ENCODE assay signal across 13 cellular contexts in the genomic region with DNA sequence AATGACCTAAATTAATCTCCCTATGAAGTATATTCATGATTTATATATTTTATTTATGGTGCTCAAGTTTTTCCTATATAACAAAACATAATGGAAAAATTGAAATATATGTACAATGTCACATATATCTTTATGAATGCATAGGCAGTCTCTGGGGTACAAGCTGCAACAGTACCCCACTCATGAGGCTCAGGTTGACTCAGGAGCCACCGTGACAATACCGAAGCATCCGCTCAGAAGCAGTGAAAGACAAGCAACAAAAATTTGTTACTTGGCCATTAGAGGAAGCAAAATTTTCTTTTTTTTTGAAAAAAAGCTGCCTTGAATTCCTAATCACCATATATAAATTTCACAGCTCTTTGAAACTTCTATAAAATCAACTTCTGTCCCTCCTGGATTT. TPM values are rescaled to one million over a fixed set of nuclear protein-coding genes. Genes with fewer than 3 reads are reported as not detected.
DNase-seq lines count a peak whose midpoint lies in the region; ATAC-seq, FAIRE-seq and TF ChIP-seq lines count a peak whose summit lies in the region.
"Had no signal": no experiment of that assay in that cellular context is flagged by ENCODE, and none has a peak within 500 bp of the region (broad histone marks: within the 10 kb centered on the region; RNA-seq: fewer than 3 reads in every experiment).

No MANE protein-coding gene starts in this region.

- FAIRE-seq in HepG2 (lab: Jason Lieb, UNC), result no peak
- FAIRE-seq: H1 had no signal

- no peaks in the 10 kb centered on the region for H3K27me3 ChIP-seq in HepG2 (ENCODE audit: control insufficient read depth in 1 of 2, insufficient read depth in 2 of 2, low read length in 2 of 2)
- H3K27me3 ChIP-seq in CD4-positive, alpha-beta memory T cell (ENCODE audit: insufficient read depth, low read length), result no peaks in the 10 kb centered on the region
- no peaks in the 10 kb centered on the region for H3K27me3 ChIP-seq in Peyer's patch

- intact Hi-C loops in HepG2 (cut with micrococcal nuclease; ENCODE audit: unreplicated experiment), result loop anchor here (10.0 kb wide), 1 partner anchor 883 kb away; a partner anchor contains a TSS
- intact Hi-C loops in CD4-positive, alpha-beta memory T cell (cut with micrococcal nuclease), result no loop called here

- peak overlapping the region; percentile 73; the same call in 1 of the 2 replicates for H3K4me2 ChIP-seq in HepG2 (ENCODE audit: low read depth, low read length)

- POLR2A ChIA-PET in activated naive CD8-positive, alpha-beta T cell treated with anti-CD3 and anti-CD28 coated beads, Interleukin-2, amount 10 ng/mL, durations not matched to agents 7 days and 5 days (lab: Charles Lee), result interaction anchor here (0.5 to 1.5 kb wide), 3 partner anchors 22 to 1330 kb away, joined by 3 read pairs; no protein-coding TSS in a partner anchor
- POLR2A ChIA-PET in HepG2 (lab: Yijun Ruan, JAX), result no interaction called here
- POLR2A ChIA-PET in CD4-positive, alpha-beta memory T cell (lab: Charles Lee; ENCODE audit: partially characterized antibody), result no interaction called here

- no TSS peak for BruUV-seq in HepG2 (replicated peaks; lab: Mats Ljungman, UMichigan)

- no peak for ATAC-seq in activated naive CD8-positive, alpha-beta T cell treated with anti-CD3 and anti-CD28 coated beads, Interleukin-2, amount 10 ng/mL, durations not matched to agents 7 days and 5 days (ENCODE audit: low read depth)
- no peak for ATAC-seq in HepG2
- ATAC-seq: effector memory CD8-positive, alpha-beta T cell had no signal

- H3K4me1 Mint-ChIP-seq in activated naive CD8-positive, alpha-beta T cell treated with anti-CD3 and anti-CD28 coated beads, Interleukin-2, amount 10 ng/mL, durations not matched to agents 7 days and 5 days, result peaks cover 54% of the 10 kb centered on the region
- H3K4me1 Mint-ChIP-seq in CD4-positive, alpha-beta memory T cell, result peaks cover 21 to 40% (median 32%) of the 10 kb centered on the region in 4 donors

- H3K9me3 ChIP-seq in HepG2 (ENCODE audit: low read length), result no peaks in the 10 kb centered on the region
- no peaks in the 10 kb centered on the region for H3K9me3 ChIP-seq in CD4-positive, alpha-beta memory T cell (ENCODE audit: control insufficient read depth in 1 of 2, low read length in 2 of 2)
- no peaks in the 10 kb centered on the region for H3K9me3 ChIP-seq in Peyer's patch

- H3K4me3 Mint-ChIP-seq in activated naive CD8-positive, alpha-beta T cell treated with anti-CD3 and anti-CD28 coated beads, Interleukin-2, amount 10 ng/mL, durations not matched to agents 7 days and 5 days, result peak overlapping the region; percentile 58
- H3K4me3 Mint-ChIP-seq in CD4-positive, alpha-beta memory T cell, result peak overlapping the region in 1 of 8 donors; percentile 22

- H3K9ac ChIP-seq in HepG2 (ENCODE audit: insufficient read depth, low read depth, low read length), result no peak overlapping the region

- TF ChIP-seq POLR2A in HepG2 (IDR thresholded peaks at IDR 0.05; ENCODE audit: insufficient read depth in 1 of 2, low read depth in 2 of 2, low read length in 2 of 2) (no peak), Peyer's patch (IDR thresholded peaks at IDR 0.05) (no peak)

- no peak for TF ChIP-seq EP300 in HepG2 (IDR thresholded peaks at IDR 0.05; ENCODE audit: low read depth in 2 of 2, low read length in 2 of 2)
- no peak for TF ChIP-seq EP300 in HepG2 (CRISPR knock-in tag; IDR thresholded peaks at IDR 0.05; ENCODE audit: borderline replicate concordance)

- TF ChIP-seq RAD21 in HepG2 (CRISPR knock-in tag; IDR thresholded peaks at IDR 0.05), result no peak

- no peak for TF ChIP-seq CTCF in HepG2 (CRISPR knock-in tag; IDR thresholded peaks at IDR 0.05)
- TF ChIP-seq CTCF in Peyer's patch (IDR thresholded peaks at IDR 0.05), result no peak

- DNase-seq in stimulated activated CD4-positive, alpha-beta T cell treated with anti-CD3 and anti-CD28 coated beads, Interleukin-4, amount 100 ng/mL, for 24 hours, result peak; percentile 40
- no peak for DNase-seq in stimulated activated CD4-positive, alpha-beta T cell treated with anti-CD3 and anti-CD28 coated beads, Interleukin-4, amount 100 ng/mL, for 4 hours
- no peak for DNase-seq in activated naive CD8-positive, alpha-beta T cell treated with anti-CD3 and anti-CD28 coated beads, Interleukin-2, amount 10 ng/mL, durations not matched to agents 7 days and 5 days
- no peak for DNase-seq in HepG2 (ENCODE audit: low spot score)
- DNase-seq in CD4-positive, alpha-beta memory T cell, result no peak
- no peak for DNase-seq in NCI-H2107 treated with DMSO at 0.1 percent for 48 hours (lab: John Stamatoyannopoulos, UW; ENCODE audit: unreplicated experiment)
- no peak for DNase-seq in pons (ENCODE audit: low spot score)
- no peak for DNase-seq in Peyer's patch
- DNase-seq: C1 segment of cervical spinal cord; effector memory CD8-positive, alpha-beta T cell; IMR-90; NCI-H2171 had no signal

- peaks cover 72% of the 10 kb centered on the region for H3K79me2 ChIP-seq in HepG2 (ENCODE audit: insufficient read depth, low read length)

- H3K27ac ChIP-seq in HepG2 (ENCODE audit: extremely low read length, insufficient read depth, low read length), result no peak overlapping the region
- H3K27ac ChIP-seq in CD4-positive, alpha-beta memory T cell (ENCODE audit: low read depth, low read length), result no peak overlapping the region
- no peak overlapping the region for H3K27ac ChIP-seq in Peyer's patch

- no peak overlapping the region for H3K27ac Mint-ChIP-seq in activated naive CD8-positive, alpha-beta T cell treated with anti-CD3 and anti-CD28 coated beads, Interleukin-2, amount 10 ng/mL, durations not matched to agents 7 days and 5 days
- no peak overlapping the region for H3K27ac Mint-ChIP-seq in CD4-positive, alpha-beta memory T cell

- CTCF ChIA-PET in HepG2 (lab: Yijun Ruan, JAX; ENCODE audit: low intra/inter-chr PET ratio, low total read pairs), result no interaction called here
- CTCF ChIA-PET in CD4-positive, alpha-beta memory T cell (lab: Charles Lee; ENCODE audit: partially characterized antibody), result interaction anchor here (1.0 kb wide), 1 partner anchor 115 kb away, joined by 3 read pairs; no protein-coding TSS in a partner anchor

- in situ Hi-C loops in HepG2 (cut with HindIII; ENCODE audit: extremely low pct_ligation_motif_present, low pct_unique_long_range_greater_than_20kb), result no loop called here

- no peaks in the 10 kb centered on the region for H3K27me3 Mint-ChIP-seq in activated naive CD8-positive, alpha-beta T cell treated with anti-CD3 and anti-CD28 coated beads, Interleukin-2, amount 10 ng/mL, durations not matched to agents 7 days and 5 days
- no peaks in the 10 kb centered on the region for H3K27me3 Mint-ChIP-seq in CD4-positive, alpha-beta memory T cell
- H3K27me3 Mint-ChIP-seq: effector memory CD8-positive, alpha-beta T cell had no signal

- H3K36me3 ChIP-seq in HepG2 (replicated peaks in 1 of 2; ENCODE audit: control insufficient read depth in 1 of 2, insufficient read depth in 2 of 2, low read length in 2 of 2), result peaks cover 1 to 7% of the 10 kb centered on the region in 2 experiments; a peak in 2 of 5 replicates
- H3K36me3 ChIP-seq in CD4-positive, alpha-beta memory T cell (ENCODE audit: insufficient read depth, low read length), result no peaks in the 10 kb centered on the region
- H3K36me3 ChIP-seq in Peyer's patch, result no peaks in the 10 kb centered on the region

- peaks cover 23% of the 10 kb centered on the region for H3K36me3 Mint-ChIP-seq in activated naive CD8-positive, alpha-beta T cell treated with anti-CD3 and anti-CD28 coated beads, Interleukin-2, amount 10 ng/mL, durations not matched to agents 7 days and 5 days
- peaks cover 0 to 8% of the 10 kb centered on the region in 2 donors for H3K36me3 Mint-ChIP-seq in CD4-positive, alpha-beta memory T cell

- H3K4me3 ChIP-seq in HepG2 (replicated peaks in 1 of 3; ENCODE audit: insufficient read depth in 1 of 3, low read depth in 2 of 3, low read length in 3 of 3) (no peak overlapping the region), Peyer's patch (peak overlapping the region in 2 of 4 donors; percentile 60 to 91)
- H3K4me3 ChIP-seq in CD4-positive, alpha-beta memory T cell (ENCODE audit: low read length in 2 of 2), result no peak overlapping the region

- no peak overlapping the region for H2AFZ ChIP-seq in HepG2 (ENCODE audit: low read length)

- 96% methylated on average over 3 of the region's 3 CpGs for WGBS in HepG2 (ENCODE audit: low lambda C conversion rate)

- peaks cover 13% of the 10 kb centered on the region; the same call in 1 of the 2 replicates for H4K20me1 ChIP-seq in HepG2 (ENCODE audit: insufficient read depth, low read length)

- H3K9me3 Mint-ChIP-seq in activated naive CD8-positive, alpha-beta T cell treated with anti-CD3 and anti-CD28 coated beads, Interleukin-2, amount 10 ng/mL, durations not matched to agents 7 days and 5 days, result no peaks in the 10 kb centered on the region
- H3K9me3 Mint-ChIP-seq in CD4-positive, alpha-beta memory T cell, result no peaks in the 10 kb centered on the region
- H3K9me3 Mint-ChIP-seq: effector memory CD8-positive, alpha-beta T cell had no signal

- H3K4me1 ChIP-seq in HepG2 (ENCODE audit: insufficient read depth, low read length) (peaks cover 49% of the 10 kb centered on the region), Peyer's patch (peaks cover 0 to 22% (median 2%) of the 10 kb centered on the region in 4 donors)
- H3K4me1 ChIP-seq in CD4-positive, alpha-beta memory T cell (ENCODE audit: insufficient read depth, low read length), result peaks cover 35% of the 10 kb centered on the region

RNA-seq across cellular contexts. Expression of a gene that starts 2.9 kb away (rescaled TPM):
- total RNA-seq in activated naive CD8-positive, alpha-beta T cell treated with anti-CD3 and anti-CD28 coated beads, Interleukin-2, amount 10 ng/mL, durations not matched to agents 7 days and 5 days, result 10 to 100 TPM; 63.8 to 65.7 TPM
- total RNA-seq in HepG2 (2016; rRNA removed; fragmentation: Illumina TruSeq; extraction: Trizol) (67.7 and 105 TPM in 2 replicates), Peyer's patch (10 to 100 TPM; 91.8 to 99.5 (median 97.5) TPM)
- total RNA-seq in HepG2 (2016; cell fraction: cytosol; rRNA removed; fragmentation: Illumina TruSeq; extraction: Trizol; ENCODE audit: low read depth), result 13.0 and 13.4 TPM in 2 replicates
- total RNA-seq in HepG2 (2016; cell fraction: insoluble cytoplasmic fraction; rRNA removed; fragmentation: Illumina TruSeq; extraction: Trizol), result 64.2 and 94.5 TPM in 2 replicates
- 33.7 and 41.5 TPM in 2 replicates for total RNA-seq in HepG2 (2016; cell fraction: membrane; rRNA removed; fragmentation: Illumina TruSeq; extraction: Trizol)
- total RNA-seq in HepG2 (2016; cell fraction: nucleus; rRNA removed; fragmentation: Illumina TruSeq; extraction: Trizol), result 43.1 and 45.4 TPM in 2 replicates
- 10.4 and 15.8 TPM in 2 replicates for polyA plus RNA-seq in HepG2 (2011; rRNA removed)
- 6.9 and 10.2 TPM in 2 replicates for polyA plus RNA-seq in HepG2 (2011; cell fraction: cytosol; rRNA removed)
- 4.5 and 9.2 TPM in 2 replicates for polyA plus RNA-seq in HepG2 (2011; cell fraction: nucleus; rRNA removed)
- polyA plus RNA-seq in HepG2 (2012), result 32.6 and 38.7 TPM in 2 replicates
- polyA plus RNA-seq in HepG2 (2016; cell fraction: cytosol; fragmentation: Illumina TruSeq; extraction: Trizol; ENCODE audit: low read depth), result 7.8 and 8.1 TPM in 2 replicates
- polyA plus RNA-seq in HepG2 (2016; cell fraction: insoluble cytoplasmic fraction; fragmentation: Illumina TruSeq; extraction: Trizol; ENCODE audit: low read depth), result 74.3 and 76.8 TPM in 2 replicates
- 14.5 and 16.2 TPM in 2 replicates for polyA plus RNA-seq in HepG2 (2016; cell fraction: membrane; fragmentation: Illumina TruSeq; extraction: Trizol; ENCODE audit: low read depth)
- polyA plus RNA-seq in HepG2 (2016; cell fraction: nucleus; fragmentation: Illumina TruSeq; extraction: Trizol; ENCODE audit: insufficient read depth, low read depth), result 23.2 and 29.2 TPM in 2 replicates
- polyA minus RNA-seq in HepG2 (2011; rRNA and poly(A)+ RNA removed; ENCODE audit: low replicate concordance), result 7.5 and 29.2 TPM in 2 replicates
- 43.6 and 50.5 TPM in 2 replicates for polyA minus RNA-seq in HepG2 (2011; cell fraction: cytosol; rRNA and poly(A)+ RNA removed)
- polyA minus RNA-seq in HepG2 (2011; cell fraction: nucleus; rRNA and poly(A)+ RNA removed), result 56.3 and 66.5 TPM in 2 replicates
- 10 to 100 TPM; 17.4 to 24.9 TPM for total RNA-seq in CD4-positive, alpha-beta memory T cell
- 10 to 100 TPM; 13.3 to 18.0 TPM for polyA plus RNA-seq in CD4-positive, alpha-beta memory T cell
